ENCODE assay signal across 1 cellular context in genomic region chr3:170171563-170171962, GRCh38.
TF ChIP-seq lines count a peak whose summit lies in the region.

No MANE protein-coding gene starts in this region.

TF ChIP-seq in GM12878, 131 proteins besides CTCF, POLR2A, EP300 and RAD21 (continued from another document):
- peak; percentile 14 for TF ChIP-seq CUX1 (IDR thresholded peaks at IDR 0.05; ENCODE audit: insufficient replicate concordance, low read depth, low read length)
TF ChIP-seq in GM12878: peak in this region for 6.
